8 cellular contexts compared by ENCODE assay signal in the genomic region with DNA sequence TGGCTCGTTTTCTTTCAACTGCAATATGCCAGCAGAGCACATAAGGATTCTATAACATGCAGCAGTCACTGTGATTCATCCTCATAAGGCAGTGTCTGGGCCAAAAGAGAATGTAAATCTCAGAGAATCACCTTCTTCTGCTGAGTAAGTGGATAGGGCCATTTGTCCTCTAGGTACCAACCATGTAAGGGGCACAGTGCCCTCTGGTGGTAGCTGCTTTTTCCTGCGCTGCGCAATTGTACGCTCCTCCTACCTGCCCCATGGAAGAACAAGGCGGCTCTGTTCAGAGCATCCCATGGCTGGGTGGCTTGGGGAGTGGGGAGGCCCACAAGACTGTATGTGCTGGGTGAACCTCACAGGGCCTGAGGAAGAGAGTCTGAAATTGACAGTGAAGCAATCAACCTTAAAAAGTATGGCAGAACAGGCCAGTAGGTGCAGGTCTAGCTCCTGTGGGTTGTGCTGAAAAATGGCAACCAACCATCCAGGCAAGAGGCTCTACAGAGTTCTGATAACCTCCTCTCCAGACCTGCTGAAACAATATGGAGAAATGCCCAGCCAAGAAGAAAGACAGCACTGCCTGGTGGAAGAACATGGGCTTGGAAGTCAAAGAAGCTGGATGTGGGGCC.
DNase-seq lines count a peak whose midpoint lies in the region; ATAC-seq and TF ChIP-seq lines count a peak whose summit lies in the region.

No MANE protein-coding gene starts in this region.

- H3K9me2 ChIP-seq in Karpas-422 (replicated peaks; ENCODE audit: insufficient read depth, low read length), result no peaks in the 10 kb centered on the region

- H3K79me2 ChIP-seq in Karpas-422 (ENCODE audit: low read length), result no peaks in the 10 kb centered on the region

- no peaks in the 10 kb centered on the region for H4K20me1 ChIP-seq in Karpas-422 (ENCODE audit: insufficient read depth, low read depth, low read length)

- H3K4me3 ChIP-seq in Karpas-422 (ENCODE audit: low read length), result no peak overlapping the region
- no peak overlapping the region for H3K4me3 ChIP-seq in brain microvascular endothelial cell (ENCODE audit: low read depth, low read length)
- no peak overlapping the region for H3K4me3 ChIP-seq in spleen

- DNase-seq in AML-193 (lab: John Stamatoyannopoulos, UW) (peak; percentile 16 to 34), Karpas-422 (peak; percentile 72), T1000 (lab: John Stamatoyannopoulos, UW) (peak; percentile 65), brain microvascular endothelial cell (peak; percentile 87), iPS-NIHi7 (ENCODE audit: extremely low spot score) (peak; percentile 84), spleen (no peak), cerebellum (ENCODE audit: low spot score) (no peak)

- H3K9me3 ChIP-seq in Karpas-422 (ENCODE audit: low read length) (no peaks in the 10 kb centered on the region), spleen (no peaks in the 10 kb centered on the region)

- no peak overlapping the region for H3K9ac ChIP-seq in Karpas-422 (ENCODE audit: low read length)

- TF ChIP-seq CTCF in brain microvascular endothelial cell (IDR thresholded peaks at IDR 0.05; ENCODE audit: low read depth, low read length, missing control alignments) (peak; percentile 91), spleen (IDR thresholded peaks at IDR 0.05 in 8 of 11, conservative IDR thresholded peaks at IDR 0.05 in 3 of 11) (peak in 10 of 11 experiments; percentile 10 to 70 (median 39))

- intact Hi-C loops in spleen (cut with DNase I; ENCODE audit: low total_unique reads), result no loop called here

- H3K4me1 ChIP-seq in Karpas-422 (ENCODE audit: low read length), result no peaks in the 10 kb centered on the region
- no peaks in the 10 kb centered on the region for H3K4me1 ChIP-seq in spleen

- in situ Hi-C loops in brain microvascular endothelial cell (cut with HindIII; ENCODE audit: low pct_ligation_motif_present, low sequenced_read_pairs), result no loop called here

- no peak overlapping the region for H3K4me2 ChIP-seq in Karpas-422 (ENCODE audit: low read depth, low read length, poor library complexity, severe bottlenecking)

- H2AFZ ChIP-seq in Karpas-422 (ENCODE audit: low read length), result no peak overlapping the region

- H3K27ac ChIP-seq in Karpas-422 (ENCODE audit: low read length), result no peak overlapping the region
- H3K27ac ChIP-seq in brain microvascular endothelial cell, result no peak overlapping the region
- H3K27ac ChIP-seq in spleen, result no peak overlapping the region

- TF ChIP-seq POLR2A in spleen (IDR thresholded peaks at IDR 0.05), result no peak

- no peaks in the 10 kb centered on the region for H3K27me3 ChIP-seq in Karpas-422 (ENCODE audit: low read length)
- H3K27me3 ChIP-seq in brain microvascular endothelial cell (replicated peaks), result no peaks in the 10 kb centered on the region
- H3K27me3 ChIP-seq in spleen (replicated peaks in 1 of 7), result no peaks in the 10 kb centered on the region

- H3K36me3 ChIP-seq in Karpas-422 (ENCODE audit: insufficient read depth, low read length) (no peaks in the 10 kb centered on the region), brain microvascular endothelial cell (replicated peaks) (no peaks in the 10 kb centered on the region), spleen (no peaks in the 10 kb centered on the region)

- 16 to 27% (median 18%) methylated on average over 5 of the region's 5 CpGs for WGBS in spleen, 5 donors

- ATAC-seq in GM18909 (IDR thresholded peaks at IDR 0.05; ENCODE audit: poor library complexity, unreplicated experiment), result peak; percentile 77

Comparison
In these comparisons a context has a peak if more than half of its experiments do, and no peak if none do; other contexts are left out.
1. DNase-seq: peak in AML-193 (2 of 2), Karpas-422 (single experiment), T1000 (single experiment), brain microvascular endothelial cell (single experiment) and iPS-NIHi7 (single experiment); none in spleen (single experiment) and cerebellum (single experiment).